In genomic region chr7:104137971-104138370, GRCh38 we compare ENCODE assay signal across 13 cellular contexts.
A peak's percentile ranks its signal among the peaks of the same experiment; 100 is the strongest.
DNase-seq lines count a peak whose midpoint lies in the region; ATAC-seq and TF ChIP-seq lines count a peak whose summit lies in the region.
"Had no signal": no experiment of that assay in that cellular context is flagged by ENCODE, and none has a peak within 500 bp of the region (broad histone marks: within the 10 kb centered on the region; RNA-seq: fewer than 3 reads in every experiment).

No MANE protein-coding gene starts in this region.

- H3K4me2 ChIP-seq in IMR-90 (ENCODE audit: low read depth, low read length) = no peak overlapping the region

- peak overlapping the region; percentile 45; the same call in 1 of the 2 replicates for H3K14ac ChIP-seq in IMR-90 (replicated peaks; ENCODE audit: low read depth, low read length)

- no peak for TF ChIP-seq POLR2A in IMR-90 (IDR thresholded peaks at IDR 0.05; ENCODE audit: low read depth, low read length)
- no peak for TF ChIP-seq POLR2A in right lobe of liver (IDR thresholded peaks at IDR 0.05)

- dilution Hi-C loops in IMR-90 (cut with HindIII; ENCODE audit: low sequenced_read_pairs, unreplicated experiment) = no loop called here

- peak overlapping the region; percentile 20 for H2BK5ac ChIP-seq in IMR-90 (ENCODE audit: low read depth, low read length, poor library complexity, severe bottlenecking)

- H3K4me3 ChIP-seq in IMR-90 (ENCODE audit: insufficient read depth, low read depth, low read length) (no peak overlapping the region), left lung (no peak overlapping the region), right lobe of liver (no peak overlapping the region)

- peaks cover 5 to 9% of the 10 kb centered on the region in 2 experiments; a peak in 3 of 4 replicates for H3K79me1 ChIP-seq in IMR-90 (ENCODE audit: low read depth in 1 of 2, low read length in 2 of 2)

- peak overlapping the region in 1 of 2 experiments; percentile 46; a peak in 1 of 4 replicates for H4K8ac ChIP-seq in IMR-90 (ENCODE audit: low read depth in 2 of 2, low read length in 2 of 2)

- TF ChIP-seq RAD21 in IMR-90 (IDR thresholded peaks at IDR 0.05; ENCODE audit: low read length) = no peak

- H3K36me3 ChIP-seq in IMR-90 (ENCODE audit: control insufficient read depth, insufficient read depth, low read length) = peaks cover 2% of the 10 kb centered on the region
- peaks cover 0 to 37% of the 10 kb centered on the region in 2 donors for H3K36me3 ChIP-seq in left lung
- H3K36me3 ChIP-seq in right lobe of liver = peaks cover 0 to 5% (median 0%) of the 10 kb centered on the region in 4 donors

- no peak overlapping the region for H3K18ac ChIP-seq in IMR-90 (ENCODE audit: low read depth, low read length)

- H2AK5ac ChIP-seq in IMR-90 (ENCODE audit: low read depth, low read length) = no peak overlapping the region

- no peak overlapping the region for H4K5ac ChIP-seq in IMR-90 (ENCODE audit: low read depth, low read length)

- no peaks in the 10 kb centered on the region for H3K9me3 ChIP-seq in IMR-90 (ENCODE audit: control insufficient read depth, insufficient read depth, low read length)
- no peaks in the 10 kb centered on the region for H3K9me3 ChIP-seq in left lung
- no peaks in the 10 kb centered on the region for H3K9me3 ChIP-seq in right lobe of liver

- H3K9me1 ChIP-seq in IMR-90 (ENCODE audit: insufficient read depth, low read length) = peaks cover 13% of the 10 kb centered on the region

- peak overlapping the region; percentile 5 for H2AFZ ChIP-seq in IMR-90 (replicated peaks; ENCODE audit: low read length, poor library complexity)

- no peak overlapping the region for H3K9ac ChIP-seq in IMR-90 (ENCODE audit: low read depth, low read length)

- CTCF ChIA-PET in IMR-90 (lab: Yijun Ruan, JAX) = interaction anchor here (0.7 to 2.2 kb wide), 6 partner anchors 9 to 563 kb away, joined by 3 to 7 read pairs (median 4); no protein-coding TSS in a partner anchor

- H4K20me1 ChIP-seq in IMR-90 (ENCODE audit: insufficient read depth, low read length) = no peaks in the 10 kb centered on the region

- intact Hi-C loops in IMR-90 (cut with micrococcal nuclease) = no loop called here
- intact Hi-C loops in left lung (cut with DNase I) = no loop called here
- intact Hi-C loops in right lobe of liver (cut with DNase I) = no loop called here

- H4K91ac ChIP-seq in IMR-90 (ENCODE audit: insufficient read depth, low read depth, low read length) = 0 out of 2 replicates have a peak overlapping the region, but pooled peaks have one; percentile 36

- 0 out of 2 replicates have a peak overlapping the region, but pooled peaks have one; percentile 43 for H2BK20ac ChIP-seq in IMR-90 (ENCODE audit: low read depth, low read length)

- H3K4ac ChIP-seq in IMR-90 (ENCODE audit: low read depth, low read length) = peak overlapping the region; percentile 76; the same call in 1 of the 2 replicates

- DNase-seq in AG08396 (ENCODE audit: low spot score) = peak; percentile 41
- peak; percentile 83 for DNase-seq in IMR-90
- DNase-seq in dedifferentiated amniotic fluid mesenchymal stem cell (ENCODE audit: extremely low spot score) = peak; percentile 26
- peak in 1 of 2 donors; percentile 31 for DNase-seq in left lung
- no peak for DNase-seq in NOMO-1 treated with DMSO at 0.1 percent for 48 hours (lab: John Stamatoyannopoulos, UW; ENCODE audit: unreplicated experiment)
- DNase-seq in right lobe of liver = no peak
- no peak for DNase-seq in GM19238 (ENCODE audit: insufficient read length, low spot score)
- DNase-seq: activated CD4-positive, alpha-beta T cell treated with anti-CD3 and anti-CD28 coated beads for 36 hours; AML-193; DND-41; NCI-H2171; T-cell had no signal

- TF ChIP-seq CTCF in IMR-90 (conservative IDR thresholded peaks at IDR 0.05; ENCODE audit: low read depth, low read length) = no peak
- TF ChIP-seq CTCF in left lung (IDR thresholded peaks at IDR 0.05) = no peak
- TF ChIP-seq CTCF in right lobe of liver (IDR thresholded peaks at IDR 0.05) = no peak

- no TSS peak for BruUV-seq in IMR-90 (replicated peaks; lab: Mats Ljungman, UMichigan)

- WGBS in IMR-90 (ENCODE audit: extremely low coverage in 2 of 2, insufficient read length in 1 of 2), 2 experiments = no CpG with 5 or more reads among the region's 7 CpGs
- WGBS in right lobe of liver (ENCODE audit: insufficient coverage, low coverage, low lambda C conversion rate, missing lambda C conversion rate) = 98% methylated on average over 7 of the region's 7 CpGs

- H2AK9ac ChIP-seq in IMR-90 (replicated peaks; ENCODE audit: low read depth, low read length, poor library complexity) = peak overlapping the region; percentile 23

- no peak overlapping the region; the same call in 1 of the 2 replicates for H3K23ac ChIP-seq in IMR-90 (ENCODE audit: low read depth, low read length)

- peak overlapping the region; percentile 68 for H2BK120ac ChIP-seq in IMR-90 (ENCODE audit: low read depth, low read length)

- H3K4me1 ChIP-seq in IMR-90 (ENCODE audit: control insufficient read depth, insufficient read depth, low read length) (peaks cover 5% of the 10 kb centered on the region; the same call in 1 of the 2 replicates), left lung (no peaks in the 10 kb centered on the region), right lobe of liver (no peaks in the 10 kb centered on the region)

- H2BK15ac ChIP-seq in IMR-90 (ENCODE audit: low read depth, low read length) = no peak overlapping the region

- ATAC-seq in IMR-90 (ENCODE audit: low read depth) (peak; percentile 99), left lung (peak; percentile 53), GM18858 (IDR thresholded peaks at IDR 0.05; ENCODE audit: unreplicated experiment) (no peak), right lobe of liver (no peak)
- ATAC-seq: activated CD4-positive, alpha-beta T cell treated with anti-CD3 and anti-CD28 coated beads for 36 hours; T-cell had no signal

- POLR2A ChIA-PET in IMR-90 (lab: Charles Lee; ENCODE audit: unreplicated experiment) = no interaction called here

- H3K27ac ChIP-seq in IMR-90 (ENCODE audit: insufficient read depth, low read length) (no peak overlapping the region), left lung (no peak overlapping the region), right lobe of liver (no peak overlapping the region)

- no peak overlapping the region for H3K56ac ChIP-seq in IMR-90 (ENCODE audit: extremely low read depth, insufficient read depth, low read length)

- in situ Hi-C loops in IMR-90 (cut with MboI; ENCODE audit: low sequenced_read_pairs) = no loop called here

- H3K27me3 ChIP-seq in IMR-90 (ENCODE audit: control insufficient read depth, insufficient read depth, low read length) (no peaks in the 10 kb centered on the region), left lung (no peaks in the 10 kb centered on the region), right lobe of liver (no peaks in the 10 kb centered on the region)

TF ChIP-seq in IMR-90, 13 proteins besides CTCF, POLR2A, EP300 and RAD21:
- TF ChIP-seq FOS (IDR thresholded peaks at IDR 0.05; ENCODE audit: low read depth, low read length) (peak; percentile 42; the same call in 1 of the 2 replicates), MAFK (IDR thresholded peaks at IDR 0.05; ENCODE audit: low read depth, low read length) (no peak), RCOR1 (IDR thresholded peaks at IDR 0.05; ENCODE audit: insufficient replicate concordance, low read length) (no peak), USF2 (IDR thresholded peaks at IDR 0.05; ENCODE audit: low read depth, low read length) (0 out of 2 replicates have a peak, but pooled peaks have one; percentile 18), BHLHE40 (IDR thresholded peaks at IDR 0.05; ENCODE audit: low read depth, low read length) (no peak), RFX5 (IDR thresholded peaks at IDR 0.05; ENCODE audit: low read depth, low read length) (no peak), ELK1 (IDR thresholded peaks at IDR 0.05; ENCODE audit: borderline replicate concordance, low read depth, low read length) (no peak)

Comparison
In these comparisons a context has a peak if more than half of its experiments do, and no peak if none do; other contexts are left out.
1. DNase-seq: peak in AG08396 (single experiment), IMR-90 (single experiment) and dedifferentiated amniotic fluid mesenchymal stem cell (single experiment); none in NOMO-1 treated with DMSO at 0.1 percent for 48 hours (single experiment), right lobe of liver (0 of 3) and GM19238 (single experiment).
2. ATAC-seq: peak in IMR-90 (single experiment) and left lung (single experiment); none in GM18858 (single experiment) and right lobe of liver (0 of 4).